1 cellular context compared by ENCODE assay signal in the genomic region with DNA sequence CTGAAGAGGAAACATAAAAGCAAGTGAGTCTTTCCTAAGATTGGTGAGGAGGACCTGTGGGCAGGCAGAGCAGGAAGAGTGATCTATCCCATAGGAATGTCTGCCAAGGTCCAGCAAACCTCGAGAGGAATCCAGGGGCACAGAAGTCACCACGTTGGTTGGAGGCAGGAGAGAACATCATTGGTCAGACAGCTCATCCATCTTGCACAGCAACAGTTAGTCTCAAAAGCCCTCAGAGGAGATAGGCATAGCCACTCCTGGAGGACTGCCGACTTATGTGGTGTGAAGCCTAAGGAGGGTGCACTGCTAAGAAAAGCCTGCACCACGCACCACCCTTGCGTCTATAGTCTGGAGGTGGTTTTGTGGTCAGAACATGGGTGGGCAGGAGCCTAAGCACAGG.
TF ChIP-seq lines count a peak whose summit lies in the region.

No MANE protein-coding gene starts in this region.

TF ChIP-seq in A549, 52 proteins besides CTCF, POLR2A, EP300 and RAD21 (continued from another document):
- TF ChIP-seq NPAS2 (CRISPR knock-in tag; IDR thresholded peaks at IDR 0.05; ENCODE audit: borderline replicate concordance) (no peak), HDAC2 (IDR thresholded peaks at IDR 0.05) (no peak), SMC3 (IDR thresholded peaks at IDR 0.05) (no peak), ZSCAN20 (CRISPR knock-in tag; IDR thresholded peaks at IDR 0.05) (no peak), CHD4 (IDR thresholded peaks at IDR 0.05; ENCODE audit: borderline replicate concordance) (no peak), RNF2 (IDR thresholded peaks at IDR 0.05; ENCODE audit: borderline replicate concordance, low read depth) (no peak), CBX8 (IDR thresholded peaks at IDR 0.05) (no peak), HEYL (CRISPR knock-in tag; IDR thresholded peaks at IDR 0.05) (no peak)
- TF ChIP-seq, protein P1, sequence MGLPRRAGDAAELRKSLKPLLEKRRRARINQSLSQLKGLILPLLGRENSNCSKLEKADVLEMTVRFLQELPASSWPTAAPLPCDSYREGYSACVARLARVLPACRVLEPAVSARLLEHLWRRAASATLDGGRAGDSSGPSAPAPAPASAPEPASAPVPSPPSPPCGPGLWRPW (IDR thresholded peaks at IDR 0.05): no peak
